Comparison of ENCODE assay signal across 8 cellular contexts in the genomic region with DNA sequence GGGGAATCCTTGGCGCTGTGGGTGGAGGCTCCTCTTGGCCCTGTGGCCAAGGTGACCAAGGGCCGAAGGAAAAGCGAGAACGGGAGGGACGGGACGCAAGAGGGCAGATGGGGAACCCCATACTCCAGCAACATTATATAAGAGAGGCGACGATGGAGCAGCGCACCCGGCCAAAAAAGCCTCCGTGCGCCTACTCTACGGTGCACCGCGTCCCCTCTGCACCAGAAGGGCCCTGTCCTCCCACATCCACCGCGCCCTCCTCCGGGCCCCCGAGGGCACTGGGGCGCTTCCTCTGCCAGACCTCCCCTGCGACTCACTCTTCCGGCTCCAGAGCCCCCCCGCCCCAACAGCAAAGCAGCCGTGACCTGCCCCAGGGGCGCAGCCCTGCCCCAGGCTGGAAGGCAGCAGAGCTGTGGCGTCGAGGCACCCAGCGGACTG.
A peak's percentile ranks its signal among the peaks of the same experiment; 100 is the strongest.
DNase-seq lines count a peak whose midpoint lies in the region; ATAC-seq lines count a peak whose summit lies in the region.

No MANE protein-coding gene starts in this region.

- peak overlapping the region; percentile 72 to 85 for H3K4me3 ChIP-seq in mucosa of rectum (ENCODE audit: low read length in 2 of 2)

- no peaks in the 10 kb centered on the region for H3K27me3 ChIP-seq in mucosa of rectum (ENCODE audit: control insufficient read depth in 2 of 2, insufficient read depth in 2 of 2, low read length in 2 of 2)

- peak overlapping the region; percentile 83 to 86 for H3K27ac ChIP-seq in mucosa of rectum (ENCODE audit: low read depth in 2 of 2, low read length in 2 of 2)

- no peaks in the 10 kb centered on the region for H3K27me3 Mint-ChIP-seq in T-helper 1 cell treated with Interleukin-12 subunit alpha and Interleukin-12 subunit beta and Interleukin-4 antibody, amounts not matched to agents 30 μg/mL and 1 μg/mL, for 36 hours (ENCODE audit: low read depth)
- H3K27me3 Mint-ChIP-seq in central memory CD8-positive, alpha-beta T cell = peaks cover 1% of the 10 kb centered on the region

- peak; percentile 32 for ATAC-seq in GM18867 (IDR thresholded peaks at IDR 0.05; ENCODE audit: unreplicated experiment)
- peak; percentile 32 for ATAC-seq in HG02885 (IDR thresholded peaks at IDR 0.05; ENCODE audit: poor library complexity, unreplicated experiment)
- peak; percentile 61 for ATAC-seq in central memory CD8-positive, alpha-beta T cell (replicated peaks; ENCODE audit: extremely low read depth, poor library complexity, severe bottlenecking)
- ATAC-seq in stimulated activated naive CD8-positive, alpha-beta T cell treated with anti-CD3 and anti-CD28 coated beads, Interleukin-15, Interleukin-2, amounts not matched to agents 100 U/mL and 50 U/mL, for 24 hours = peak; percentile 55

- peak overlapping the region; percentile 97 for H3K27ac Mint-ChIP-seq in T-helper 1 cell treated with Interleukin-12 subunit alpha and Interleukin-12 subunit beta and Interleukin-4 antibody, amounts not matched to agents 30 μg/mL and 1 μg/mL, for 36 hours
- peak overlapping the region; percentile 99 for H3K27ac Mint-ChIP-seq in central memory CD8-positive, alpha-beta T cell (ENCODE audit: low read depth)

- DNase-seq in central memory CD8-positive, alpha-beta T cell (ENCODE audit: low spot score in 2 of 2) = peak; percentile 52 to 58
- peak; percentile 66 for DNase-seq in stimulated activated naive CD8-positive, alpha-beta T cell treated with anti-CD3 and anti-CD28 coated beads, Interleukin-15, Interleukin-2, amounts not matched to agents 100 U/mL and 50 U/mL, for 24 hours
- DNase-seq in NCI-H2227 (lab: John Stamatoyannopoulos, UW; ENCODE audit: unreplicated experiment) = no peak
- DNase-seq in NCI-H774 (lab: John Stamatoyannopoulos, UW) = no peak

- peak overlapping the region; percentile 76 to 83 for H3K9ac ChIP-seq in mucosa of rectum (ENCODE audit: low read depth in 1 of 2, low read length in 2 of 2)

- peaks cover 0 to under 1% of the 10 kb centered on the region in 2 donors for H3K36me3 ChIP-seq in mucosa of rectum (ENCODE audit: control insufficient read depth in 2 of 2, insufficient read depth in 2 of 2, low read length in 2 of 2)

- peaks cover 4% of the 10 kb centered on the region for H3K36me3 Mint-ChIP-seq in T-helper 1 cell treated with Interleukin-12 subunit alpha and Interleukin-12 subunit beta and Interleukin-4 antibody, amounts not matched to agents 30 μg/mL and 1 μg/mL, for 36 hours (ENCODE audit: low read depth)
- H3K36me3 Mint-ChIP-seq in central memory CD8-positive, alpha-beta T cell (ENCODE audit: insufficient read depth) = peaks cover 8% of the 10 kb centered on the region

- peaks cover 23 to 30% of the 10 kb centered on the region in 2 donors for H3K4me1 ChIP-seq in mucosa of rectum (ENCODE audit: control insufficient read depth in 2 of 2, insufficient read depth in 2 of 2, low read length in 2 of 2)

- peaks cover 32% of the 10 kb centered on the region for H3K4me1 Mint-ChIP-seq in T-helper 1 cell treated with Interleukin-12 subunit alpha and Interleukin-12 subunit beta and Interleukin-4 antibody, amounts not matched to agents 30 μg/mL and 1 μg/mL, for 36 hours (ENCODE audit: low read depth)
- H3K4me1 Mint-ChIP-seq in central memory CD8-positive, alpha-beta T cell = peaks cover 42% of the 10 kb centered on the region

- H3K9me3 Mint-ChIP-seq in T-helper 1 cell treated with Interleukin-12 subunit alpha and Interleukin-12 subunit beta and Interleukin-4 antibody, amounts not matched to agents 30 μg/mL and 1 μg/mL, for 36 hours = no peaks in the 10 kb centered on the region
- no peaks in the 10 kb centered on the region for H3K9me3 Mint-ChIP-seq in central memory CD8-positive, alpha-beta T cell

- H3K9me3 ChIP-seq in mucosa of rectum (ENCODE audit: control insufficient read depth in 2 of 2, low read length in 2 of 2) = no peaks in the 10 kb centered on the region

- peak overlapping the region; percentile 98 for H3K4me3 Mint-ChIP-seq in T-helper 1 cell treated with Interleukin-12 subunit alpha and Interleukin-12 subunit beta and Interleukin-4 antibody, amounts not matched to agents 30 μg/mL and 1 μg/mL, for 36 hours
- H3K4me3 Mint-ChIP-seq in central memory CD8-positive, alpha-beta T cell = peak overlapping the region; percentile 100

Comparison
In these comparisons a context has a peak if more than half of its experiments do, and no peak if none do; other contexts are left out.
1. DNase-seq: peak in central memory CD8-positive, alpha-beta T cell (2 of 2) and stimulated activated naive CD8-positive, alpha-beta T cell treated with anti-CD3 and anti-CD28 coated beads, Interleukin-15, Interleukin-2, amounts not matched to agents 100 U/mL and 50 U/mL, for 24 hours (single experiment); none in NCI-H2227 (single experiment) and NCI-H774 (single experiment).
2. Peak in every context shown above with its lines, with median percentiles within 50 percentile points of each other: ATAC-seq.